12 cellular contexts compared by ENCODE assay signal in the genomic region with DNA sequence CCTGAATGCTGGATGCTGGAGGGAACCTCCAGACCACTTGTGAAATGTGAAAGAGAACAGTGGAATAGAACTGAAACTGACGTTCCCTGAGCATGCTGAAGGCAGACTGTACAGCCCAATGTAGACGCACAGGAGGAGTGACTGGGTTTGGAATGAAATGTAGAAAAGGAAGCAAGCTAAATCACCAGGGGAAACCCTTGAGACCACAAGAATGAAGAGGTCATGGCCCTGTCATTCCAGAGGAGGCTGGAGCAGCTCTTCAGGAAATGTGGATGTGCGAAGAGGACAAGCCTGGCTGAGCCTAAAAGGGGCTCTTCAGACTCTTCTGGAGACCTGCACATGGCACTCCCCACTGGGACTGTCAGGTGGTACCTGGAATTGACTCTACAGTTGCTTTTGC.
DNase-seq lines count a peak whose midpoint lies in the region; TF ChIP-seq lines count a peak whose summit lies in the region.
"Had no signal": no experiment of that assay in that cellular context is flagged by ENCODE, and none has a peak within 500 bp of the region (broad histone marks: within the 10 kb centered on the region; RNA-seq: fewer than 3 reads in every experiment).

No MANE protein-coding gene starts in this region.

- WGBS in smooth muscle cell (ENCODE audit: low lambda C conversion rate), result 9% methylated on average over 3 of the region's 3 CpGs

- peak overlapping the region; percentile 28 for H3K4me2 ChIP-seq in smooth muscle cell

- H3K36me3 ChIP-seq in smooth muscle cell (ENCODE audit: low read depth), result no peaks in the 10 kb centered on the region

- H3K79me2 ChIP-seq in smooth muscle cell (ENCODE audit: low read depth), result no peaks in the 10 kb centered on the region

- no peaks in the 10 kb centered on the region for H3K27me3 ChIP-seq in smooth muscle cell (ENCODE audit: low read depth)

- H3K9ac ChIP-seq in smooth muscle cell (ENCODE audit: low read depth), result no peak overlapping the region

- no peaks in the 10 kb centered on the region for H3K9me3 ChIP-seq in smooth muscle cell (replicated peaks; ENCODE audit: low read depth)

- H3F3A ChIP-seq in smooth muscle cell (ENCODE audit: low read depth), result no peaks in the 10 kb centered on the region

- no peak overlapping the region for H3K4me3 ChIP-seq in smooth muscle cell

- peak; percentile 5 for DNase-seq in DMS53 (lab: John Stamatoyannopoulos, UW)
- no peak for DNase-seq in DMS53 treated with DMSO at 0.1 percent for 48 hours (lab: John Stamatoyannopoulos, UW; ENCODE audit: unreplicated experiment)
- peak; percentile 27 for DNase-seq in SW480 (ENCODE audit: low spot score)
- peak; percentile 82 for DNase-seq in foreskin melanocyte
- no peak for DNase-seq in smooth muscle cell (lab: John Stamatoyannopoulos, UW; ENCODE audit: unreplicated experiment)
- no peak for DNase-seq in NCI-H524 (lab: John Stamatoyannopoulos, UW)
- DNase-seq in caudate nucleus (lab: John Stamatoyannopoulos, UW), result no peak
- no peak for DNase-seq in NCI-H1436 treated with DMSO at 0.1 percent for 48 hours (lab: John Stamatoyannopoulos, UW)
- DNase-seq: activated effector memory CD4-positive, alpha-beta T cell treated with anti-CD3 and anti-CD28 coated beads, Interleukin-2, amount 50 U/mL, for 16 hours; occipital lobe had no signal

- H3K27ac ChIP-seq in smooth muscle cell (ENCODE audit: low read depth) (no peak overlapping the region), caudate nucleus (ENCODE audit: low read depth, low read length) (no peak overlapping the region)
- H3K27ac ChIP-seq: 22Rv1, HL-60 had no signal

- H4K20me1 ChIP-seq in smooth muscle cell (ENCODE audit: low read depth), result peaks cover 39% of the 10 kb centered on the region

- H2AFZ ChIP-seq in smooth muscle cell (ENCODE audit: low read depth), result no peak overlapping the region

- TF ChIP-seq CTCF in smooth muscle cell (IDR thresholded peaks at IDR 0.05; ENCODE audit: borderline replicate concordance, insufficient read depth, poor library complexity, severe bottlenecking), result no peak

- no peaks in the 10 kb centered on the region for H3K4me1 ChIP-seq in smooth muscle cell (ENCODE audit: low read depth)

Comparison
In these comparisons a context has a peak if more than half of its experiments do, and no peak if none do; other contexts are left out.
1. DNase-seq: peak in DMS53 (single experiment), SW480 (single experiment) and foreskin melanocyte (single experiment); none in DMS53 treated with DMSO at 0.1 percent for 48 hours (single experiment), smooth muscle cell (single experiment), NCI-H524 (0 of 2), caudate nucleus (0 of 61) and NCI-H1436 treated with DMSO at 0.1 percent for 48 hours (single experiment).